In genomic region chrX:53621418-53621986, GRCh38 we compare ENCODE assay signal across 20 cellular contexts.
DNase-seq lines count a peak whose midpoint lies in the region; ATAC-seq, FAIRE-seq and TF ChIP-seq lines count a peak whose summit lies in the region.
"Had no signal": no experiment of that assay in that cellular context is flagged by ENCODE, and none has a peak within 500 bp of the region (broad histone marks: within the 10 kb centered on the region; RNA-seq: fewer than 3 reads in every experiment).

No MANE protein-coding gene starts in this region.

- peaks cover 42% of the 10 kb centered on the region for H3K36me3 Mint-ChIP-seq in activated T-cell treated with anti-CD3 and anti-CD28 coated beads, Interleukin-2, amount 50 U/mL, for 4 hours (ENCODE audit: insufficient read depth)
- H3K36me3 Mint-ChIP-seq in activated T-helper 17 cell treated with anti-CD3 and anti-CD28 coated beads, Interleukin-2, amount 50 U/mL, for 72 hours (ENCODE audit: low read depth), result peaks cover 100% of the 10 kb centered on the region
- H3K36me3 Mint-ChIP-seq in nephron progenitor cell (ENCODE audit: low read depth), result peaks cover 60% of the 10 kb centered on the region

- peaks cover 0 to 95% (median 4%) of the 10 kb centered on the region in 3 donors for H3K36me3 ChIP-seq in esophagus squamous epithelium

- peaks cover 9% of the 10 kb centered on the region for H3K4me1 Mint-ChIP-seq in activated T-cell treated with anti-CD3 and anti-CD28 coated beads, Interleukin-2, amount 50 U/mL, for 4 hours (ENCODE audit: low read depth)
- peaks cover 6% of the 10 kb centered on the region for H3K4me1 Mint-ChIP-seq in activated T-helper 17 cell treated with anti-CD3 and anti-CD28 coated beads, Interleukin-2, amount 50 U/mL, for 72 hours
- H3K4me1 Mint-ChIP-seq in nephron progenitor cell, result no peaks in the 10 kb centered on the region
- H3K4me1 Mint-ChIP-seq: GM23338 had no signal

- TF ChIP-seq POLR2A in GM12891 (IDR thresholded peaks at IDR 0.05; ENCODE audit: low read depth, low read length), result no peak
- no peak for TF ChIP-seq POLR2A in esophagus squamous epithelium (IDR thresholded peaks at IDR 0.05)

- H3K27me3 Mint-ChIP-seq in activated T-cell treated with anti-CD3 and anti-CD28 coated beads, Interleukin-2, amount 50 U/mL, for 4 hours (ENCODE audit: low read depth), result no peaks in the 10 kb centered on the region
- H3K27me3 Mint-ChIP-seq in activated T-helper 17 cell treated with anti-CD3 and anti-CD28 coated beads, Interleukin-2, amount 50 U/mL, for 72 hours, result no peaks in the 10 kb centered on the region
- H3K27me3 Mint-ChIP-seq in nephron progenitor cell (ENCODE audit: low read depth, poor library complexity), result peaks cover 3% of the 10 kb centered on the region
- H3K27me3 Mint-ChIP-seq: CD4-positive, CD25-positive, alpha-beta regulatory T cell had no signal

- H3K27me3 ChIP-seq in esophagus squamous epithelium, result no peaks in the 10 kb centered on the region

- ATAC-seq in activated T-cell treated with anti-CD3 and anti-CD28 coated beads, Interleukin-2, amount 50 U/mL, for 4 hours, result peak; percentile 41 to 55
- peak; percentile 81 for ATAC-seq in activated T-helper 17 cell treated with anti-CD3 and anti-CD28 coated beads, Interleukin-2, amount 50 U/mL, for 72 hours (replicated peaks)
- no peak for ATAC-seq in HG02852 (IDR thresholded peaks at IDR 0.05; ENCODE audit: unreplicated experiment)
- ATAC-seq: GM23338, K562 had no signal

- no peaks in the 10 kb centered on the region for H3K9me3 Mint-ChIP-seq in activated T-cell treated with anti-CD3 and anti-CD28 coated beads, Interleukin-2, amount 50 U/mL, for 4 hours
- no peaks in the 10 kb centered on the region for H3K9me3 Mint-ChIP-seq in activated T-helper 17 cell treated with anti-CD3 and anti-CD28 coated beads, Interleukin-2, amount 50 U/mL, for 72 hours
- H3K9me3 Mint-ChIP-seq in nephron progenitor cell, result peaks cover 10% of the 10 kb centered on the region
- H3K9me3 Mint-ChIP-seq: CD4-positive, CD25-positive, alpha-beta regulatory T cell; GM23338 had no signal

- intact Hi-C loops in esophagus squamous epithelium (cut with DNase I), result no loop called here

- no peaks in the 10 kb centered on the region for H3K4me1 ChIP-seq in esophagus squamous epithelium

- DNase-seq in activated T-cell treated with anti-CD3 and anti-CD28 coated beads, Interleukin-2, amount 50 U/mL, for 4 hours, result no peak
- no peak for DNase-seq in activated T-cell treated with anti-CD3 and anti-CD28 coated beads, Interleukin-2, amount 50 U/mL, for 48 hours
- DNase-seq in GM12891 (ENCODE audit: insufficient read length, low spot score) (no peak), nephron progenitor cell (no peak), NCI-H2227 (lab: John Stamatoyannopoulos, UW; ENCODE audit: unreplicated experiment) (no peak), esophagus squamous epithelium (lab: John Stamatoyannopoulos, UW) (no peak)
- DNase-seq: AML-193; CD4-positive, CD25-positive, alpha-beta regulatory T cell; DMS79 treated with DMSO at 0.1 percent for 48 hours; NCI-H1436 treated with DMSO at 0.1 percent for 48 hours; NCI-H2081; NCI-H226; NCI-H526 treated with DMSO at 0.1 percent for 48 hours had no signal

- no peaks in the 10 kb centered on the region for H3K9me3 ChIP-seq in esophagus squamous epithelium

- H3K4me3 Mint-ChIP-seq in activated T-cell treated with anti-CD3 and anti-CD28 coated beads, Interleukin-2, amount 50 U/mL, for 4 hours, result no peak overlapping the region
- no peak overlapping the region for H3K4me3 Mint-ChIP-seq in activated T-helper 17 cell treated with anti-CD3 and anti-CD28 coated beads, Interleukin-2, amount 50 U/mL, for 72 hours
- H3K4me3 Mint-ChIP-seq in nephron progenitor cell, result no peak overlapping the region
- H3K4me3 Mint-ChIP-seq: CD4-positive, CD25-positive, alpha-beta regulatory T cell; GM23338 had no signal

- H3K27ac Mint-ChIP-seq in activated T-helper 17 cell treated with anti-CD3 and anti-CD28 coated beads, Interleukin-2, amount 50 U/mL, for 72 hours, result peak overlapping the region; percentile 78
- H3K27ac Mint-ChIP-seq in nephron progenitor cell, result peak overlapping the region; percentile 0
- H3K27ac Mint-ChIP-seq: GM23338 had no signal

- peak; percentile 55 for FAIRE-seq in GM12891 (lab: Jason Lieb, UNC)
- FAIRE-seq: D721Med, G401.6, K562 had no signal

- no peak overlapping the region for H3K4me3 ChIP-seq in esophagus squamous epithelium
- H3K4me3 ChIP-seq: GM23338, K562 had no signal

- no peak overlapping the region for H3K27ac ChIP-seq in esophagus squamous epithelium
- H3K27ac ChIP-seq: RWPE1 had no signal

- 73 to 94% methylated on average over 4 of the region's 4 CpGs for WGBS in esophagus squamous epithelium, 2 donors

- TF ChIP-seq CTCF in nephron progenitor cell (IDR thresholded peaks at IDR 0.05), result no peak
- no peak for TF ChIP-seq CTCF in esophagus squamous epithelium (IDR thresholded peaks at IDR 0.05)

TF ChIP-seq in GM12891, 5 proteins besides CTCF, POLR2A, EP300 and RAD21:
- no peak for TF ChIP-seq PAX5 (IDR thresholded peaks at IDR 0.05; ENCODE audit: insufficient read depth, low read length, severe bottlenecking)
- TF ChIP-seq TAF1 (IDR thresholded peaks at IDR 0.05; ENCODE audit: low read depth, low read length), result no peak
- TF ChIP-seq SPI1 (IDR thresholded peaks at IDR 0.05; ENCODE audit: low read depth, low read length), result no peak
- no peak for TF ChIP-seq POU2F2 (IDR thresholded peaks at IDR 0.05; ENCODE audit: low read depth, low read length)
- TF ChIP-seq POLR2AphosphoS5 (IDR thresholded peaks at IDR 0.05; ENCODE audit: low read depth, low read length), result no peak
